Comparison of ENCODE assay signal across 13 cellular contexts in the genomic region with DNA sequence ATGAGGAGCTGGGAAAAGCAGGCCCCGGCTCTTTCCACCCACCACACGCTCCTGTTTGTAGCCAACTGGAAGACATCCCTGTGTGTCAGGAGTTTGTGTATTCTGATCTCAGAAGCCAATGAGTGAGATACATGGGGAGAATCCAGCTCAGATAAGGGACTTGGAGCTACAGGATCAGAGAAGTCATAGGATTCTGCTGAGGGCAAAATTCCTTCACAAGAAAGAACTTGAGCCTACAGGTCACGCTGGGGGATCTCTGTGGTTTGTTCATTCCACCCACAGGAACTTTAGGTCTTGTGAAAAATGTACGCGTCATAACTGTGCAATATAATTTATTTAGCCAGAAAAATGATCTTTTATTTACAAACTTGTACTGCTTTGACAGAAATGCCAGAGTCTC.
DNase-seq lines count a peak whose midpoint lies in the region; ATAC-seq and TF ChIP-seq lines count a peak whose summit lies in the region.
"Had no signal": no experiment of that assay in that cellular context is flagged by ENCODE, and none has a peak within 500 bp of the region (broad histone marks: within the 10 kb centered on the region; RNA-seq: fewer than 3 reads in every experiment).

No MANE protein-coding gene starts in this region.

- no peaks in the 10 kb centered on the region for H4K20me1 ChIP-seq in smooth muscle cell (ENCODE audit: low read depth)

- peak overlapping the region; percentile 44 for H3K4me2 ChIP-seq in smooth muscle cell

- no peak for TF ChIP-seq CTCF in fibroblast of the aortic adventitia (IDR thresholded peaks at IDR 0.05; ENCODE audit: insufficient read depth, low read length)
- no peak for TF ChIP-seq CTCF in smooth muscle cell (IDR thresholded peaks at IDR 0.05; ENCODE audit: borderline replicate concordance, insufficient read depth, poor library complexity, severe bottlenecking)

- H3K27ac ChIP-seq in smooth muscle cell (ENCODE audit: low read depth), result peak overlapping the region; percentile 83

- no peaks in the 10 kb centered on the region for H3K36me3 ChIP-seq in smooth muscle cell (ENCODE audit: low read depth)

- no peaks in the 10 kb centered on the region for H3K4me1 ChIP-seq in smooth muscle cell (ENCODE audit: low read depth)

- H3K9me3 ChIP-seq in smooth muscle cell (replicated peaks; ENCODE audit: low read depth), result no peaks in the 10 kb centered on the region

- peaks cover 7% of the 10 kb centered on the region for H3F3A ChIP-seq in smooth muscle cell (ENCODE audit: low read depth)

- H3K4me3 ChIP-seq in fibroblast of the aortic adventitia (ENCODE audit: low read depth, low read length) (no peak overlapping the region), smooth muscle cell (no peak overlapping the region)

- WGBS in smooth muscle cell (ENCODE audit: low lambda C conversion rate), result 33% methylated on average over 5 of the region's 5 CpGs

- no peak for ATAC-seq in HG03342 (IDR thresholded peaks at IDR 0.05; ENCODE audit: unreplicated experiment)
- ATAC-seq: PC-3 had no signal

- no peaks in the 10 kb centered on the region for H3K27me3 ChIP-seq in smooth muscle cell (ENCODE audit: low read depth)

- H2AFZ ChIP-seq in smooth muscle cell (ENCODE audit: low read depth), result no peak overlapping the region

- DNase-seq in HCEC 1CT (peak; percentile 50), amniotic epithelial cell (ENCODE audit: low read depth) (peak; percentile 96), fibroblast of the aortic adventitia (ENCODE audit: low read depth) (peak; percentile 28), smooth muscle cell (lab: John Stamatoyannopoulos, UW; ENCODE audit: unreplicated experiment) (no peak), A172 (ENCODE audit: low spot score) (no peak), cerebellar cortex (ENCODE audit: low spot score) (no peak)
- DNase-seq: CD4-positive, alpha-beta T cell; Kasumi-1; NCI-H1930; NCI-H2171; NCI-H774; PC-3 had no signal

- no peaks in the 10 kb centered on the region for H3K79me2 ChIP-seq in smooth muscle cell (ENCODE audit: low read depth)

- H3K9ac ChIP-seq in smooth muscle cell (ENCODE audit: low read depth), result peak overlapping the region; percentile 49

Comparison
In these comparisons a context has a peak if more than half of its experiments do, and no peak if none do; other contexts are left out.
1. DNase-seq: peak in HCEC 1CT (single experiment), amniotic epithelial cell (single experiment) and fibroblast of the aortic adventitia (single experiment); none in smooth muscle cell (single experiment), A172 (single experiment) and cerebellar cortex (single experiment).